21 cellular contexts compared by ENCODE assay signal in genomic region chr9:15491950-15492349, GRCh38. TPM values are rescaled to one million over a fixed set of nuclear protein-coding genes. Genes with fewer than 3 reads are reported as not detected.
DNase-seq lines count a peak whose midpoint lies in the region; ATAC-seq, FAIRE-seq and TF ChIP-seq lines count a peak whose summit lies in the region.
"Had no signal": no experiment of that assay in that cellular context is flagged by ENCODE, and none has a peak within 500 bp of the region (broad histone marks: within the 10 kb centered on the region; RNA-seq: fewer than 3 reads in every experiment).

No MANE protein-coding gene starts in this region.

- no peak for DNase-seq in activated naive CD8-positive, alpha-beta T cell treated with anti-CD3 and anti-CD28 coated beads, Interleukin-2, amount 50 U/mL, for 24 hours
- DNase-seq in activated CD4-positive, alpha-beta memory T cell treated with anti-CD3 and anti-CD28 coated beads for 36 hours, result no peak
- no peak for DNase-seq in HepG2 (ENCODE audit: low spot score)
- no peak for DNase-seq in type B pancreatic cell (ENCODE audit: extremely low spot score, unreplicated experiment)
- no peak for DNase-seq in NCI-H510A treated with DMSO at 0.1 percent for 48 hours (lab: John Stamatoyannopoulos, UW)
- no peak for DNase-seq in NCI-H524 treated with DMSO at 0.1 percent for 48 hours (lab: John Stamatoyannopoulos, UW)
- no peak for DNase-seq in hippocampal formation (lab: John Stamatoyannopoulos, UW)
- DNase-seq: C1 segment of cervical spinal cord, GF-D8, GM23248, HCEC 1CT, Kasumi-1, MG63, NCI-H1048, NCI-H1436, NCI-H1930, NCI-H226, NCI-H526, PC-9, SJCRH30 had no signal

- H3K27me3 Mint-ChIP-seq in activated naive CD8-positive, alpha-beta T cell, result no peaks in the 10 kb centered on the region
- H3K27me3 Mint-ChIP-seq in activated naive CD8-positive, alpha-beta T cell treated with anti-CD3 and anti-CD28 coated beads, Interleukin-2, amount 50 U/mL, for 24 hours, result no peaks in the 10 kb centered on the region
- no peaks in the 10 kb centered on the region for H3K27me3 Mint-ChIP-seq in activated CD4-positive, alpha-beta memory T cell treated with anti-CD3 and anti-CD28 coated beads for 36 hours
- no peaks in the 10 kb centered on the region for H3K27me3 Mint-ChIP-seq in type B pancreatic cell

- no peak overlapping the region for H3K27ac ChIP-seq in HepG2 (ENCODE audit: extremely low read length, insufficient read depth, low read length)
- H3K27ac ChIP-seq: GM23248, PC-9, SJCRH30 had no signal

- CTCF ChIA-PET in activated CD4-positive, alpha-beta memory T cell treated with anti-CD3 and anti-CD28 coated beads for 36 hours (lab: Charles Lee), result no interaction called here
- CTCF ChIA-PET in HepG2 (lab: Yijun Ruan, JAX; ENCODE audit: low intra/inter-chr PET ratio, low total read pairs), result no interaction called here

- H3K79me2 ChIP-seq in HepG2 (ENCODE audit: insufficient read depth, low read length), result peaks cover 5% of the 10 kb centered on the region

- H3K4me1 ChIP-seq in HepG2 (ENCODE audit: insufficient read depth, low read length), result no peaks in the 10 kb centered on the region
- H3K4me1 ChIP-seq: SJCRH30 had no signal

- H3K9me3 ChIP-seq in HepG2 (ENCODE audit: low read length), result peaks cover 13% of the 10 kb centered on the region; the same call in 1 of the 2 replicates
- H3K9me3 ChIP-seq: MG63, SJCRH30 had no signal

- TF ChIP-seq CTCF in HepG2 (CRISPR knock-in tag; IDR thresholded peaks at IDR 0.05) (no peak), type B pancreatic cell (conservative IDR thresholded peaks at IDR 0.05) (no peak)

- no peak overlapping the region for H3K9ac ChIP-seq in HepG2 (ENCODE audit: insufficient read depth, low read depth, low read length)
- H3K9ac ChIP-seq: GM23248 had no signal

- H3K4me3 ChIP-seq in HepG2 (replicated peaks in 1 of 3; ENCODE audit: insufficient read depth in 1 of 3, low read depth in 2 of 3, low read length in 3 of 3), result no peak overlapping the region
- H3K4me3 ChIP-seq: GM23248, MG63, PC-9, SJCRH30 had no signal

- POLR2A ChIA-PET in activated CD4-positive, alpha-beta memory T cell treated with anti-CD3 and anti-CD28 coated beads for 36 hours (lab: Charles Lee), result no interaction called here
- POLR2A ChIA-PET in HepG2 (lab: Yijun Ruan, JAX), result no interaction called here

- peak overlapping the region; percentile 82 for H3K27ac Mint-ChIP-seq in activated naive CD8-positive, alpha-beta T cell
- no peak overlapping the region for H3K27ac Mint-ChIP-seq in activated naive CD8-positive, alpha-beta T cell treated with anti-CD3 and anti-CD28 coated beads, Interleukin-2, amount 50 U/mL, for 24 hours
- H3K27ac Mint-ChIP-seq in activated CD4-positive, alpha-beta memory T cell treated with anti-CD3 and anti-CD28 coated beads for 36 hours, result peak overlapping the region; percentile 49
- no peak overlapping the region for H3K27ac Mint-ChIP-seq in type B pancreatic cell

- WGBS in HepG2 (ENCODE audit: low lambda C conversion rate), result 89% methylated on average over 1 of the region's 1 CpG

- H3K4me1 Mint-ChIP-seq in activated naive CD8-positive, alpha-beta T cell (ENCODE audit: low read depth), result peaks cover 47% of the 10 kb centered on the region
- H3K4me1 Mint-ChIP-seq in activated naive CD8-positive, alpha-beta T cell treated with anti-CD3 and anti-CD28 coated beads, Interleukin-2, amount 50 U/mL, for 24 hours, result peaks cover 33% of the 10 kb centered on the region
- H3K4me1 Mint-ChIP-seq in activated CD4-positive, alpha-beta memory T cell treated with anti-CD3 and anti-CD28 coated beads for 36 hours (ENCODE audit: low read depth), result peaks cover 46% of the 10 kb centered on the region
- H3K4me1 Mint-ChIP-seq in type B pancreatic cell (ENCODE audit: unreplicated experiment), result no peaks in the 10 kb centered on the region

- H3K36me3 ChIP-seq in HepG2 (replicated peaks in 1 of 2; ENCODE audit: control insufficient read depth in 1 of 2, insufficient read depth in 2 of 2, low read length in 2 of 2), result peaks cover 5 to 18% of the 10 kb centered on the region in 2 experiments

- H3K4me2 ChIP-seq in HepG2 (ENCODE audit: low read depth, low read length), result no peak overlapping the region
- H3K4me2 ChIP-seq: PC-9 had no signal

- TF ChIP-seq EP300 in HepG2 (IDR thresholded peaks at IDR 0.05; ENCODE audit: low read depth in 2 of 2, low read length in 2 of 2), result no peak
- TF ChIP-seq EP300 in HepG2 (CRISPR knock-in tag; IDR thresholded peaks at IDR 0.05; ENCODE audit: borderline replicate concordance), result no peak

- H3K4me3 Mint-ChIP-seq in activated naive CD8-positive, alpha-beta T cell, result no peak overlapping the region
- no peak overlapping the region for H3K4me3 Mint-ChIP-seq in activated naive CD8-positive, alpha-beta T cell treated with anti-CD3 and anti-CD28 coated beads, Interleukin-2, amount 50 U/mL, for 24 hours
- H3K4me3 Mint-ChIP-seq in activated CD4-positive, alpha-beta memory T cell treated with anti-CD3 and anti-CD28 coated beads for 36 hours, result no peak overlapping the region
- H3K4me3 Mint-ChIP-seq in type B pancreatic cell, result peak overlapping the region; percentile 8

- BruUV-seq in HepG2 (replicated peaks; lab: Mats Ljungman, UMichigan), result no TSS peak

- no peak overlapping the region for H2AFZ ChIP-seq in HepG2 (ENCODE audit: low read length)
- H2AFZ ChIP-seq: GM23248, PC-9 had no signal

- no peak for TF ChIP-seq POLR2A in HepG2 (IDR thresholded peaks at IDR 0.05; ENCODE audit: insufficient read depth in 1 of 2, low read depth in 2 of 2, low read length in 2 of 2)

- no peaks in the 10 kb centered on the region for H3K9me3 Mint-ChIP-seq in activated naive CD8-positive, alpha-beta T cell (ENCODE audit: low read depth)
- peaks cover 6% of the 10 kb centered on the region for H3K9me3 Mint-ChIP-seq in activated naive CD8-positive, alpha-beta T cell treated with anti-CD3 and anti-CD28 coated beads, Interleukin-2, amount 50 U/mL, for 24 hours
- H3K9me3 Mint-ChIP-seq in activated CD4-positive, alpha-beta memory T cell treated with anti-CD3 and anti-CD28 coated beads for 36 hours, result peaks cover 10% of the 10 kb centered on the region
- peaks cover 5% of the 10 kb centered on the region for H3K9me3 Mint-ChIP-seq in type B pancreatic cell

- no peak for TF ChIP-seq RAD21 in HepG2 (CRISPR knock-in tag; IDR thresholded peaks at IDR 0.05)

- intact Hi-C loops in activated CD4-positive, alpha-beta memory T cell treated with anti-CD3 and anti-CD28 coated beads for 36 hours (cut with micrococcal nuclease), result no loop called here
- intact Hi-C loops in HepG2 (cut with micrococcal nuclease; ENCODE audit: unreplicated experiment), result no loop called here

- no peak for ATAC-seq in activated naive CD8-positive, alpha-beta T cell treated with anti-CD3 and anti-CD28 coated beads, Interleukin-2, amount 50 U/mL, for 24 hours
- ATAC-seq in HepG2, result no peak

- FAIRE-seq in HepG2 (lab: Jason Lieb, UNC), result no peak

- in situ Hi-C loops in HepG2 (cut with HindIII; ENCODE audit: extremely low pct_ligation_motif_present, low pct_unique_long_range_greater_than_20kb), result no loop called here

- H4K20me1 ChIP-seq in HepG2 (ENCODE audit: insufficient read depth, low read length), result no peaks in the 10 kb centered on the region

- H3K36me3 Mint-ChIP-seq in activated naive CD8-positive, alpha-beta T cell, result peaks cover 16% of the 10 kb centered on the region
- H3K36me3 Mint-ChIP-seq in activated naive CD8-positive, alpha-beta T cell treated with anti-CD3 and anti-CD28 coated beads, Interleukin-2, amount 50 U/mL, for 24 hours (ENCODE audit: low read depth), result peaks cover 42% of the 10 kb centered on the region
- peaks cover 40% of the 10 kb centered on the region for H3K36me3 Mint-ChIP-seq in activated CD4-positive, alpha-beta memory T cell treated with anti-CD3 and anti-CD28 coated beads for 36 hours
- H3K36me3 Mint-ChIP-seq in type B pancreatic cell, result peaks cover 40% of the 10 kb centered on the region

- H3K27me3 ChIP-seq in HepG2 (ENCODE audit: control insufficient read depth in 1 of 2, insufficient read depth in 2 of 2, low read length in 2 of 2), result no peaks in the 10 kb centered on the region
- H3K27me3 ChIP-seq: MG63, SJCRH30 had no signal

TF ChIP-seq in HepG2, 621 proteins besides CTCF, POLR2A, EP300 and RAD21 (continues in another document):
- no peak for TF ChIP-seq CBX5 (CRISPR knock-in tag; IDR thresholded peaks at IDR 0.05; ENCODE audit: borderline replicate concordance)
- TF ChIP-seq HNF4A (CRISPR knock-in tag; IDR thresholded peaks at IDR 0.05), result 0 out of 2 replicates have a peak, but pooled peaks have one; percentile 15

RNA-seq across cellular contexts. Expression of gene PSIP1, which starts 18.8 kb away (rescaled TPM):
- 100 to 1,000 TPM; 132 to 134 TPM for total RNA-seq in activated CD4-positive, alpha-beta memory T cell treated with anti-CD3 and anti-CD28 coated beads for 36 hours
- total RNA-seq in HepG2 (2016; rRNA removed; fragmentation: Illumina TruSeq; extraction: Trizol), result 46.4 and 53.8 TPM in 2 replicates
- total RNA-seq in HepG2 (2016; cell fraction: cytosol; rRNA removed; fragmentation: Illumina TruSeq; extraction: Trizol; ENCODE audit: low read depth), result 6.3 and 7.4 TPM in 2 replicates
- total RNA-seq in HepG2 (2016; cell fraction: insoluble cytoplasmic fraction; rRNA removed; fragmentation: Illumina TruSeq; extraction: Trizol), result 50.2 and 53.9 TPM in 2 replicates
- 13.7 and 15.7 TPM in 2 replicates for total RNA-seq in HepG2 (2016; cell fraction: membrane; rRNA removed; fragmentation: Illumina TruSeq; extraction: Trizol)
- 47.1 and 48.0 TPM in 2 replicates for total RNA-seq in HepG2 (2016; cell fraction: nucleus; rRNA removed; fragmentation: Illumina TruSeq; extraction: Trizol)
- 9.6 and 12.6 TPM in 2 replicates for polyA plus RNA-seq in HepG2 (2011; rRNA removed)
- 3.4 and 5.6 TPM in 2 replicates for polyA plus RNA-seq in HepG2 (2011; cell fraction: cytosol; rRNA removed)
- polyA plus RNA-seq in HepG2 (2011; cell fraction: nucleus; rRNA removed), result 8.4 and 9.1 TPM in 2 replicates
- 29.2 and 39.0 TPM in 2 replicates for polyA plus RNA-seq in HepG2 (2012)
- 4.6 and 4.9 TPM in 2 replicates for polyA plus RNA-seq in HepG2 (2016; cell fraction: cytosol; fragmentation: Illumina TruSeq; extraction: Trizol; ENCODE audit: low read depth)
- polyA plus RNA-seq in HepG2 (2016; cell fraction: insoluble cytoplasmic fraction; fragmentation: Illumina TruSeq; extraction: Trizol; ENCODE audit: low read depth), result 71.0 and 75.7 TPM in 2 replicates
- polyA plus RNA-seq in HepG2 (2016; cell fraction: membrane; fragmentation: Illumina TruSeq; extraction: Trizol; ENCODE audit: low read depth), result 9.5 TPM in 2 replicates
- 52.5 and 57.6 TPM in 2 replicates for polyA plus RNA-seq in HepG2 (2016; cell fraction: nucleus; fragmentation: Illumina TruSeq; extraction: Trizol; ENCODE audit: insufficient read depth, low read depth)
- polyA minus RNA-seq in HepG2 (2011; rRNA and poly(A)+ RNA removed; ENCODE audit: low replicate concordance), result 4.7 and 19.9 TPM in 2 replicates
- 10.2 and 13.1 TPM in 2 replicates for polyA minus RNA-seq in HepG2 (2011; cell fraction: cytosol; rRNA and poly(A)+ RNA removed)
- polyA minus RNA-seq in HepG2 (2011; cell fraction: nucleus; rRNA and poly(A)+ RNA removed), result 46.7 and 47.2 TPM in 2 replicates
- total RNA-seq in type B pancreatic cell (ENCODE audit: low replicate concordance), result 26.8 and 117 TPM in 2 replicates

Comparison
In these comparisons a context has a peak if more than half of its experiments do, and no peak if none do; other contexts are left out.
1. H3K27ac Mint-ChIP-seq: peak in activated naive CD8-positive, alpha-beta T cell (single experiment) and activated CD4-positive, alpha-beta memory T cell treated with anti-CD3 and anti-CD28 coated beads for 36 hours (single experiment); none in activated naive CD8-positive, alpha-beta T cell treated with anti-CD3 and anti-CD28 coated beads, Interleukin-2, amount 50 U/mL, for 24 hours (single experiment) and type B pancreatic cell (single experiment).